Comparison of ENCODE assay signal across 8 cellular contexts in the genomic region with DNA sequence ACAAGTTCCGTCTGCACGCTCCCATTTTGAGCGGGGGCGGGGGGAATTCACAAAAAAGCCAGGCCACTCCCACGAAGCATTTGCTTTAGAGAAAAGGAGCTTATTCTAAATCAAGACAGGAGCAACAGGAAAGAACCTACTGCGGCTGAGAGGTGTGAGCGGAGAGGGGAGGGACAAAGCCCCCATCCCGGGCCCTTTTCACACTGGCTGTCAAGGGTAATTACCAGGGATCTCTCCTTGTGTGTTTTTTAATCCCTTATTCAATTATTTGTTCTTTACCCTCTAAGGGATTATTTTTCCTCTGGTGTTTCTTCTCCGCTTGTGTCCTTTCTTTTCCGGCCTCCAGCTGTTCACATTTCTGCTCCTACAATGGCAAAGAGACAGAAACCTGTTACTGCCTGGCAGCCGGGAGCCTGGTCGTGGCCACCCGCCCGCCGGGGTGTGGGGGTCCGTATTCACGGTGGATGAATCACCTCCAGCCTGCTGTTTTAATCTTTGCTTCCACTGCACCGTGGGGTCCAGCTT.
DNase-seq lines count a peak whose midpoint lies in the region; ATAC-seq and TF ChIP-seq lines count a peak whose summit lies in the region.
"Had no signal": no experiment of that assay in that cellular context is flagged by ENCODE, and none has a peak within 500 bp of the region (broad histone marks: within the 10 kb centered on the region; RNA-seq: fewer than 3 reads in every experiment).

No MANE protein-coding gene starts in this region.

- no peak for DNase-seq in GM23338 (ENCODE audit: low spot score)
- peak; percentile 87 for DNase-seq in NCI-H2107 treated with DMSO at 0.1 percent for 48 hours (lab: John Stamatoyannopoulos, UW; ENCODE audit: unreplicated experiment)
- DNase-seq in progenitor cell of endocrine pancreas (ENCODE audit: low spot score, unreplicated experiment): no peak
- DNase-seq in Karpas-422: no peak

- H3K9me3 Mint-ChIP-seq in GM23338 (no peaks in the 10 kb centered on the region; the same call in 2 of the 3 replicates), progenitor cell of endocrine pancreas (ENCODE audit: low read depth) (no peaks in the 10 kb centered on the region)

- H3K27me3 ChIP-seq in GM23338 (ENCODE audit: insufficient read depth) (no peaks in the 10 kb centered on the region), ectodermal cell (ENCODE audit: control insufficient read depth, insufficient read depth, low read length, poor library complexity, severe bottlenecking) (peaks cover 97% of the 10 kb centered on the region), Karpas-422 (ENCODE audit: low read length) (no peaks in the 10 kb centered on the region)

- H3K4me1 ChIP-seq in GM23338 (ENCODE audit: insufficient read depth) (peaks cover 21% of the 10 kb centered on the region), ectodermal cell (ENCODE audit: control insufficient read depth, insufficient read depth, low read length) (peaks cover 17% of the 10 kb centered on the region), Karpas-422 (ENCODE audit: low read length) (no peaks in the 10 kb centered on the region)

- H3K4me1 Mint-ChIP-seq in GM23338 (peaks cover 45% of the 10 kb centered on the region), progenitor cell of endocrine pancreas (ENCODE audit: low read depth) (peaks cover 25% of the 10 kb centered on the region)

- WGBS in ectodermal cell, 2 experiments: 1% methylated on average over 18 of the region's 18 CpGs

- peak overlapping the region; percentile 62 for H3K4me3 Mint-ChIP-seq in GM23338
- H3K4me3 Mint-ChIP-seq in progenitor cell of endocrine pancreas (ENCODE audit: low read depth): peak overlapping the region; percentile 50

- H3K79me2 ChIP-seq in GM23338 (replicated peaks; ENCODE audit: insufficient read depth) (no peaks in the 10 kb centered on the region), Karpas-422 (ENCODE audit: low read length) (no peaks in the 10 kb centered on the region)

- H3K27ac ChIP-seq in GM23338 (ENCODE audit: low read depth) (no peak overlapping the region), ectodermal cell (ENCODE audit: insufficient read depth, low read depth, low read length, poor library complexity, severe bottlenecking) (peak overlapping the region; percentile 30), Karpas-422 (ENCODE audit: low read length) (no peak overlapping the region)
- H3K27ac ChIP-seq: coronary artery had no signal

- no peak for TF ChIP-seq CTCF in GM23338 (conservative IDR thresholded peaks at IDR 0.05; ENCODE audit: low read depth in 2 of 2)
- no peak for TF ChIP-seq CTCF in progenitor cell of endocrine pancreas (IDR thresholded peaks at IDR 0.05; ENCODE audit: unreplicated experiment)

- H3K9ac ChIP-seq in Karpas-422 (ENCODE audit: low read length): no peak overlapping the region

- H4K20me1 ChIP-seq in GM23338 (replicated peaks; ENCODE audit: insufficient read depth) (no peaks in the 10 kb centered on the region), Karpas-422 (ENCODE audit: insufficient read depth, low read depth, low read length) (0 out of 2 replicates have a peak, but pooled peaks cover 4% of the 10 kb centered on the region)

- H3K9me2 ChIP-seq in GM23338 (ENCODE audit: insufficient read depth): no peaks in the 10 kb centered on the region
- H3K9me2 ChIP-seq in Karpas-422 (replicated peaks; ENCODE audit: insufficient read depth, low read length): no peaks in the 10 kb centered on the region

- no peaks in the 10 kb centered on the region for H3K36me3 Mint-ChIP-seq in GM23338 (ENCODE audit: low read depth)
- H3K36me3 Mint-ChIP-seq in progenitor cell of endocrine pancreas (ENCODE audit: insufficient read depth): no peaks in the 10 kb centered on the region

- peak; percentile 80 for ATAC-seq in GM23338
- ATAC-seq in HG02759 (IDR thresholded peaks at IDR 0.05; ENCODE audit: unreplicated experiment): no peak
- ATAC-seq in HG03571 (IDR thresholded peaks at IDR 0.05; ENCODE audit: unreplicated experiment): no peak

- H3K4me2 ChIP-seq in GM23338 (peak overlapping the region; percentile 63), Karpas-422 (ENCODE audit: low read depth, low read length, poor library complexity, severe bottlenecking) (no peak overlapping the region)

- 0 out of 2 replicates have a peak, but pooled peaks cover 4% of the 10 kb centered on the region for H3F3A ChIP-seq in GM23338 (replicated peaks; ENCODE audit: low read depth)

- no peak overlapping the region for H3K27ac Mint-ChIP-seq in GM23338
- peak overlapping the region; percentile 85 for H3K27ac Mint-ChIP-seq in progenitor cell of endocrine pancreas

- H2AFZ ChIP-seq in GM23338 (peak overlapping the region; percentile 74), Karpas-422 (ENCODE audit: low read length) (no peak overlapping the region)

- H3K36me3 ChIP-seq in GM23338 (ENCODE audit: insufficient read depth): no peaks in the 10 kb centered on the region
- H3K36me3 ChIP-seq in ectodermal cell (ENCODE audit: control insufficient read depth, insufficient read depth, low read length): no peaks in the 10 kb centered on the region
- no peaks in the 10 kb centered on the region for H3K36me3 ChIP-seq in Karpas-422 (ENCODE audit: insufficient read depth, low read length)

- H3K27me3 Mint-ChIP-seq in GM23338 (ENCODE audit: insufficient read depth, low read depth, poor library complexity) (peaks cover 16% of the 10 kb centered on the region), progenitor cell of endocrine pancreas (peaks cover 26% of the 10 kb centered on the region)

- H3K4me3 ChIP-seq in GM23338: peak overlapping the region; percentile 1; the same call in 1 of the 2 replicates
- H3K4me3 ChIP-seq in ectodermal cell (ENCODE audit: insufficient read depth, low read depth, low read length): no peak overlapping the region
- no peak overlapping the region for H3K4me3 ChIP-seq in Karpas-422 (ENCODE audit: low read length)
- H3K4me3 ChIP-seq: coronary artery had no signal

- H3K9me3 ChIP-seq in ectodermal cell (ENCODE audit: control insufficient read depth, low read length) (no peaks in the 10 kb centered on the region), Karpas-422 (ENCODE audit: low read length) (no peaks in the 10 kb centered on the region)

TF ChIP-seq in GM23338, 12 proteins besides CTCF, POLR2A, EP300 and RAD21:
- no peak for TF ChIP-seq CREB1 (CRISPR knock-in tag; IDR thresholded peaks at IDR 0.05; ENCODE audit: low read depth)
